Comparison of ENCODE assay signal across 8 cellular contexts in genomic region chr2:74502720-74503505, GRCh38. TPM values are rescaled to one million over a fixed set of nuclear protein-coding genes. Genes with fewer than 3 reads are reported as not detected.
DNase-seq lines count a peak whose midpoint lies in the region; ATAC-seq, FAIRE-seq and TF ChIP-seq lines count a peak whose summit lies in the region.
"Had no signal": no experiment of that assay in that cellular context is flagged by ENCODE, and none has a peak within 500 bp of the region (broad histone marks: within the 10 kb centered on the region; RNA-seq: fewer than 3 reads in every experiment).

No MANE protein-coding gene starts in this region.

- no peak overlapping the region; the same call in 1 of the 2 replicates for H3K27ac ChIP-seq in HEK293 (ENCODE audit: extremely low read depth, low read depth, low read length)
- peak overlapping the region in 3 of 5 donors; percentile 34 to 83 (median 50) for H3K27ac ChIP-seq in adrenal gland
- H3K27ac ChIP-seq in hepatocyte, result peak overlapping the region; percentile 99

- H3K9me3 ChIP-seq in HEK293 (ENCODE audit: control insufficient read depth, insufficient read depth, low read depth, low read length), result no peaks in the 10 kb centered on the region
- no peaks in the 10 kb centered on the region for H3K9me3 ChIP-seq in adrenal gland (replicated peaks in 1 of 3)
- H3K9me3 ChIP-seq in hepatocyte (ENCODE audit: low read depth), result no peaks in the 10 kb centered on the region

- TF ChIP-seq POLR2A in GM12892 (IDR thresholded peaks at IDR 0.05; ENCODE audit: low read depth, low read length), result peak; percentile 58; the same call in 1 of the 2 replicates
- TF ChIP-seq POLR2A in adrenal gland (IDR thresholded peaks at IDR 0.05), result no peak

- TF ChIP-seq CTCF in HEK293 (tag by site-specific recombination; IDR thresholded peaks at IDR 0.05) (no peak; the same call in 1 of the 2 replicates), adrenal gland (IDR thresholded peaks at IDR 0.05) (no peak), hepatocyte (IDR thresholded peaks at IDR 0.05; ENCODE audit: poor library complexity) (peak; percentile 44)

- WGBS in adrenal gland, 4 donors, result 2 to 13% (median 7%) methylated on average over 25 to 67 of the region's 67 CpGs
- 4% methylated on average over 65 of the region's 67 CpGs for WGBS in hepatocyte (ENCODE audit: low lambda C conversion rate, missing lambda C conversion rate)

- POLR2A ChIA-PET in HEK293 (lab: Yijun Ruan, JAX), result interaction anchor here (1.2 to 3.1 kb wide), 5 partner anchors 24 to 85 kb away, joined by 3 to 16 read pairs (median 6); partner anchors contain the start of genes AUP1, DQX1, HTRA2 and WBP1

- peak; percentile 76 for FAIRE-seq in GM12892 (lab: Jason Lieb, UNC)
- FAIRE-seq: endometrium had no signal

- H3K9me2 ChIP-seq in hepatocyte (replicated peaks; ENCODE audit: insufficient read depth), result no peaks in the 10 kb centered on the region

- DNase-seq in GM12892 (ENCODE audit: insufficient read length) (peak; percentile 84), NOMO-1 treated with dmso at 0.1 percent for 144 hours (lab: John Stamatoyannopoulos, UW; ENCODE audit: unreplicated experiment) (peak; percentile 57), adrenal gland (peak; percentile 70 to 86 (median 80)), hepatocyte (ENCODE audit: low spot score) (peak; percentile 92), sciatic nerve (ENCODE audit: low spot score) (peak; percentile 89)

- H3K4me1 ChIP-seq in HEK293 (ENCODE audit: control insufficient read depth, insufficient read depth, low read length) (no peaks in the 10 kb centered on the region), adrenal gland (replicated peaks in 1 of 2) (peaks cover 18 to 60% of the 10 kb centered on the region in 2 donors), hepatocyte (ENCODE audit: insufficient read depth) (peaks cover 57% of the 10 kb centered on the region)

- H4K20me1 ChIP-seq in hepatocyte (ENCODE audit: insufficient read depth, poor library complexity, severe bottlenecking), result no peaks in the 10 kb centered on the region

- ATAC-seq in sciatic nerve, result peak; percentile 68
- ATAC-seq in HG03439 (IDR thresholded peaks at IDR 0.05; ENCODE audit: unreplicated experiment), result no peak

- peak overlapping the region; percentile 92 for H3K4me2 ChIP-seq in hepatocyte

- H3K79me2 ChIP-seq in hepatocyte, result peaks cover 40% of the 10 kb centered on the region

- peaks cover 4 to 20% of the 10 kb centered on the region in 2 experiments; a peak in 2 of 3 replicates for H3K36me3 ChIP-seq in HEK293 (ENCODE audit: control insufficient read depth in 2 of 2, insufficient read depth in 1 of 2, low read length in 2 of 2)
- H3K36me3 ChIP-seq in adrenal gland (replicated peaks in 1 of 2), result peaks cover 0 to 12% of the 10 kb centered on the region in 2 donors
- H3K36me3 ChIP-seq in hepatocyte (replicated peaks; ENCODE audit: insufficient read depth, low read depth), result no peaks in the 10 kb centered on the region

- H3K27me3 ChIP-seq in adrenal gland, result peaks cover 33% of the 10 kb centered on the region
- H3K27me3 ChIP-seq in hepatocyte, result peaks cover 35% of the 10 kb centered on the region

- CTCF ChIA-PET in HEK293 (lab: Yijun Ruan, JAX), result interaction anchor here (1.2 to 2.8 kb wide), 4 partner anchors 10 to 83 kb away, joined by 3 to 13 read pairs (median 4); partner anchors contain the start of genes CCDC142 and TTC31

- intact Hi-C loops in adrenal gland (cut with DNase I) (no loop called here), sciatic nerve (cut with DNase I) (no loop called here)

- peak overlapping the region; percentile 36 for H3K4me3 ChIP-seq in HEK293 (ENCODE audit: low read depth, low read length)
- peak overlapping the region in 2 of 4 donors; percentile 34 to 68 for H3K4me3 ChIP-seq in adrenal gland
- peak overlapping the region; percentile 40 for H3K4me3 ChIP-seq in hepatocyte

- peak overlapping the region; percentile 80 for H2AFZ ChIP-seq in hepatocyte

TF ChIP-seq in HEK293, 187 proteins besides CTCF, POLR2A, EP300 and RAD21 (continues in another document):
- TF ChIP-seq ZNF629 (tag by site-specific recombination; IDR thresholded peaks at IDR 0.05), result no peak
- TF ChIP-seq SP7 (tag by site-specific recombination; IDR thresholded peaks at IDR 0.05), result peak; percentile 16; the same call in 1 of the 2 replicates
- TF ChIP-seq ZBTB49 (tag by site-specific recombination; IDR thresholded peaks at IDR 0.05; ENCODE audit: low read depth), result no peak
- TF ChIP-seq ZIC2 (tag by site-specific recombination; IDR thresholded peaks at IDR 0.05), result peak; percentile 38; the same call in 1 of the 2 replicates
- TF ChIP-seq HIC1 (tag by site-specific recombination; IDR thresholded peaks at IDR 0.05), result peak; percentile 22; the same call in 1 of the 2 replicates
- TF ChIP-seq ZNF654 (tag by site-specific recombination; IDR thresholded peaks at IDR 0.05; ENCODE audit: low read depth), result no peak
- peak; percentile 36; the same call in 1 of the 2 replicates for TF ChIP-seq ZNF76 (tag by site-specific recombination; IDR thresholded peaks at IDR 0.05; ENCODE audit: borderline replicate concordance, low read depth)
- TF ChIP-seq ZNF692 (tag by site-specific recombination; IDR thresholded peaks at IDR 0.05), result peak; percentile 97

RNA-seq across cellular contexts. Expression of gene LBX2, which starts 3.5 kb away (rescaled TPM):
- polyA plus RNA-seq in GM12892 (2012; ENCODE audit: missing spikeins), result 0.55 TPM
- total RNA-seq in adrenal gland (1 to 10 TPM in 2 of 8 donors, under 1 TPM in 5, not detected in 1; 0.18 to 2.0 (median 0.84) TPM), hepatocyte (2.5 and 3.4 TPM in 2 replicates), sciatic nerve (0.53 TPM)
- polyA plus RNA-seq in adrenal gland (under 1 TPM in 2 of 3 donors, not detected in 1; 0.40 to 0.72 TPM), hepatocyte (3.1 and 5.2 TPM in 2 replicates)

RNA-seq across cellular contexts. Expression of gene PCGF1, which starts 4.6 kb away (rescaled TPM):
- polyA plus RNA-seq in GM12892 (2012; ENCODE audit: missing spikeins), result 17.5 TPM
- 10 to 100 TPM; 15.4 to 38.9 (median 20.6) TPM for total RNA-seq in adrenal gland
- 10 to 100 TPM; 35.4 to 38.3 (median 37.2) TPM for polyA plus RNA-seq in adrenal gland
- 10.4 and 10.6 TPM in 2 replicates for total RNA-seq in hepatocyte
- polyA plus RNA-seq in hepatocyte, result 29.0 and 30.2 TPM in 2 replicates
- 13.7 TPM for total RNA-seq in sciatic nerve

RNA-seq across cellular contexts. Expression of gene TLX2, which starts 11.3 kb away (rescaled TPM):
- polyA plus RNA-seq in GM12892 (2012; ENCODE audit: missing spikeins), result not detected
- total RNA-seq in adrenal gland (1 to 10 TPM in 3 of 8 donors, under 1 TPM in 1, not detected in 4; 0.46 to 3.9 (median 3.7) TPM), hepatocyte (not detected in 2 replicates), sciatic nerve (not detected)
- polyA plus RNA-seq in adrenal gland (10 to 100 TPM in 1 of 3 donors, 1 to 10 TPM in 1, under 1 TPM in 1; 0.75 to 22.8 (median 3.2) TPM), hepatocyte (not detected in 2 replicates)

RNA-seq across cellular contexts. Expression of gene TTC31, which starts 20.0 kb away (rescaled TPM):
- 17.8 TPM for polyA plus RNA-seq in GM12892 (2012; ENCODE audit: missing spikeins)
- total RNA-seq in adrenal gland, result 10 to 100 TPM; 12.6 to 38.6 (median 21.5) TPM
- 10 to 100 TPM; 11.1 to 35.3 (median 21.7) TPM for polyA plus RNA-seq in adrenal gland
- total RNA-seq in hepatocyte, result 19.9 and 25.1 TPM in 2 replicates
- polyA plus RNA-seq in hepatocyte, result 21.3 and 23.8 TPM in 2 replicates
- 22.6 TPM for total RNA-seq in sciatic nerve

RNA-seq across cellular contexts. Expression of gene CCDC142, which starts 20.1 kb away (rescaled TPM):
- polyA plus RNA-seq in GM12892 (2012; ENCODE audit: missing spikeins), result 7.3 TPM
- total RNA-seq in adrenal gland (10 to 100 TPM in 6 of 8 donors, 1 to 10 TPM in 2; 7.4 to 46.0 (median 13.3) TPM), hepatocyte (11.6 and 15.9 TPM in 2 replicates), sciatic nerve (25.0 TPM)
- polyA plus RNA-seq in adrenal gland (10 to 100 TPM in 1 of 3 donors, 1 to 10 TPM in 2; 3.2 to 17.5 (median 4.6) TPM), hepatocyte (16.6 and 21.3 TPM in 2 replicates)
